Comparison of ENCODE assay signal across 20 cellular contexts in genomic region chr1:54567961-54568360, GRCh38. TPM values are rescaled to one million over a fixed set of nuclear protein-coding genes. Genes with fewer than 3 reads are reported as not detected.
A peak's percentile ranks its signal among the peaks of the same experiment; 100 is the strongest.
DNase-seq lines count a peak whose midpoint lies in the region; ATAC-seq and TF ChIP-seq lines count a peak whose summit lies in the region.
"Had no signal": no experiment of that assay in that cellular context is flagged by ENCODE, and none has a peak within 500 bp of the region (broad histone marks: within the 10 kb centered on the region; RNA-seq: fewer than 3 reads in every experiment).

No MANE protein-coding gene starts in this region.

- H3K9me3 Mint-ChIP-seq in endodermal cell, result peaks cover 7% of the 10 kb centered on the region
- no peaks in the 10 kb centered on the region for H3K9me3 Mint-ChIP-seq in activated CD4-positive, alpha-beta T cell treated with anti-CD3 and anti-CD28 coated beads, Interleukin-2, amount 10 ng/mL, durations not matched to agents 7 days and 5 days
- H3K9me3 Mint-ChIP-seq: T-helper 1 cell treated with Interleukin-12 subunit alpha and Interleukin-12 subunit beta and Interleukin-4 antibody, amounts not matched to agents 30 μg/mL and 1 μg/mL, for 36 hours had no signal

- no peaks in the 10 kb centered on the region for H3K27me3 Mint-ChIP-seq in endodermal cell (ENCODE audit: insufficient read depth)
- no peaks in the 10 kb centered on the region for H3K27me3 Mint-ChIP-seq in activated CD4-positive, alpha-beta T cell treated with anti-CD3 and anti-CD28 coated beads, Interleukin-2, amount 10 ng/mL, durations not matched to agents 7 days and 5 days

- no peak overlapping the region for H3K9ac ChIP-seq in endodermal cell (ENCODE audit: extremely low read depth, low read length, poor library complexity, severe bottlenecking)
- H3K9ac ChIP-seq: parathyroid adenoma had no signal

- peaks cover 2% of the 10 kb centered on the region for H3K36me3 Mint-ChIP-seq in endodermal cell (ENCODE audit: low read depth)
- H3K36me3 Mint-ChIP-seq in activated CD4-positive, alpha-beta T cell treated with anti-CD3 and anti-CD28 coated beads, Interleukin-2, amount 10 ng/mL, durations not matched to agents 7 days and 5 days (ENCODE audit: low read depth), result no peaks in the 10 kb centered on the region

- H3K4me1 ChIP-seq in endodermal cell (ENCODE audit: control insufficient read depth, insufficient read depth, low read length), result no peaks in the 10 kb centered on the region
- H3K4me1 ChIP-seq in left lung, result peaks cover 0 to 34% of the 10 kb centered on the region in 2 donors
- H3K4me1 ChIP-seq: A549, parathyroid adenoma had no signal

- H3K27ac Mint-ChIP-seq in endodermal cell, result peak overlapping the region; percentile 10
- H3K27ac Mint-ChIP-seq in activated CD4-positive, alpha-beta T cell treated with anti-CD3 and anti-CD28 coated beads, Interleukin-2, amount 10 ng/mL, durations not matched to agents 7 days and 5 days, result no peak overlapping the region
- H3K27ac Mint-ChIP-seq: T-helper 1 cell treated with Interleukin-12 subunit alpha and Interleukin-12 subunit beta and Interleukin-4 antibody, amounts not matched to agents 30 μg/mL and 1 μg/mL, for 36 hours had no signal

- H3K27ac ChIP-seq in endodermal cell (ENCODE audit: low read depth, low read length) (no peak overlapping the region), left lung (no peak overlapping the region)
- H3K27ac ChIP-seq: A549, epithelial cell of prostate, parathyroid adenoma had no signal

- no peak for TF ChIP-seq CTCF in endodermal cell (conservative IDR thresholded peaks at IDR 0.05)
- no peak for TF ChIP-seq CTCF in left lung (IDR thresholded peaks at IDR 0.05)

- peaks cover 21% of the 10 kb centered on the region for H3K4me1 Mint-ChIP-seq in endodermal cell
- H3K4me1 Mint-ChIP-seq in activated CD4-positive, alpha-beta T cell treated with anti-CD3 and anti-CD28 coated beads, Interleukin-2, amount 10 ng/mL, durations not matched to agents 7 days and 5 days, result peaks cover 12% of the 10 kb centered on the region

- H3K9me3 ChIP-seq in endodermal cell (ENCODE audit: control insufficient read depth, low read length), result no peaks in the 10 kb centered on the region
- H3K9me3 ChIP-seq in left lung, result no peaks in the 10 kb centered on the region
- H3K9me3 ChIP-seq: A549, Caco-2, thoracic aorta had no signal

- H3K27me3 ChIP-seq in endodermal cell (ENCODE audit: control insufficient read depth, insufficient read depth, low read length, poor library complexity, severe bottlenecking) (no peaks in the 10 kb centered on the region), left lung (no peaks in the 10 kb centered on the region)

- no peaks in the 10 kb centered on the region for H3K36me3 ChIP-seq in endodermal cell (ENCODE audit: control insufficient read depth, insufficient read depth, low read length)
- no peaks in the 10 kb centered on the region for H3K36me3 ChIP-seq in left lung
- H3K36me3 ChIP-seq: thoracic aorta had no signal

- intact Hi-C loops in Right ventricle myocardium inferior (cut with DNase I) (no loop called here), cardiac septum (cut with DNase I) (no loop called here), left lung (cut with DNase I) (no loop called here)

- H3K4me3 ChIP-seq in endodermal cell (ENCODE audit: low read length), result no peak overlapping the region
- no peak overlapping the region for H3K4me3 ChIP-seq in left lung
- H3K4me3 ChIP-seq: A549, thoracic aorta had no signal

- CTCF ChIA-PET in activated CD4-positive, alpha-beta T cell treated with anti-CD3 and anti-CD28 coated beads, Interleukin-2, amount 10 ng/mL, durations not matched to agents 7 days and 5 days (lab: Charles Lee), result no interaction called here

- TF ChIP-seq POLR2A in GM18505 (IDR thresholded peaks at IDR 0.05; ENCODE audit: borderline replicate concordance, extremely low read depth, insufficient read depth, insufficient read length), result no peak

- 81 to 93% methylated on average over 4 to 5 of the region's 5 CpGs for WGBS in endodermal cell (ENCODE audit: insufficient coverage in 1 of 2, insufficient read length in 1 of 2), 2 experiments

- ATAC-seq in Right ventricle myocardium inferior (peak; percentile 21), left lung (peak; percentile 13), GM18505 (IDR thresholded peaks at IDR 0.05; ENCODE audit: unreplicated experiment) (no peak), GM19035 (IDR thresholded peaks at IDR 0.05; ENCODE audit: unreplicated experiment) (no peak)
- ATAC-seq: A549 had no signal

- no peak overlapping the region for H3K4me3 Mint-ChIP-seq in endodermal cell
- no peak overlapping the region for H3K4me3 Mint-ChIP-seq in activated CD4-positive, alpha-beta T cell treated with anti-CD3 and anti-CD28 coated beads, Interleukin-2, amount 10 ng/mL, durations not matched to agents 7 days and 5 days
- H3K4me3 Mint-ChIP-seq: T-helper 1 cell treated with Interleukin-12 subunit alpha and Interleukin-12 subunit beta and Interleukin-4 antibody, amounts not matched to agents 30 μg/mL and 1 μg/mL, for 36 hours had no signal

- POLR2A ChIA-PET in activated CD4-positive, alpha-beta T cell treated with anti-CD3 and anti-CD28 coated beads, Interleukin-2, amount 10 ng/mL, durations not matched to agents 7 days and 5 days (lab: Charles Lee), result no interaction called here

- DNase-seq in Right ventricle myocardium inferior (ENCODE audit: missing footprints), result no peak
- DNase-seq in cardiac septum (ENCODE audit: low spot score), result no peak
- DNase-seq in endodermal cell, result no peak
- DNase-seq in left lung, result no peak
- no peak for DNase-seq in HK-2 (ENCODE audit: unreplicated experiment)
- DNase-seq in activated CD4-positive, alpha-beta T cell treated with anti-CD3 and anti-CD28 coated beads, Interleukin-2, amount 10 ng/mL, durations not matched to agents 7 days and 5 days, result no peak
- DNase-seq: activated naive CD4-positive, alpha-beta T cell; Caco-2; midbrain; NCI-H1048 had no signal

RNA-seq across cellular contexts. Expression of gene ACOT11, which starts 19.9 kb away (rescaled TPM):
- total RNA-seq in Right ventricle myocardium inferior, result 43.4 TPM
- 44.1 TPM for total RNA-seq in cardiac septum
- total RNA-seq in endodermal cell, result 1 to 10 TPM; 5.6 to 6.0 TPM
- polyA plus RNA-seq in endodermal cell (2013, experiment 1 of 2), result 1.5 TPM
- polyA plus RNA-seq in endodermal cell (2013, experiment 2 of 2), result 1.2 TPM
- 10 to 100 TPM in 1 of 2 donors, 1 to 10 TPM in 1; 8.5 to 10.4 TPM for total RNA-seq in left lung
- 1 to 10 TPM; 1.9 to 2.0 TPM for total RNA-seq in activated CD4-positive, alpha-beta T cell treated with anti-CD3 and anti-CD28 coated beads, Interleukin-2, amount 10 ng/mL, durations not matched to agents 7 days and 5 days
- total RNA-seq: OCI-LY7 had no signal

RNA-seq across cellular contexts. Expression of gene FAM151A, which starts 55.4 kb away (rescaled TPM):
- total RNA-seq in Right ventricle myocardium inferior (1.5 TPM), cardiac septum (0.22 TPM), endodermal cell (not detected), left lung (not detected)
- 0.11 TPM for polyA plus RNA-seq in endodermal cell (2013, experiment 1 of 2)
- not detected for polyA plus RNA-seq in endodermal cell (2013, experiment 2 of 2)
- total RNA-seq in activated CD4-positive, alpha-beta T cell treated with anti-CD3 and anti-CD28 coated beads, Interleukin-2, amount 10 ng/mL, durations not matched to agents 7 days and 5 days, result not detected
- total RNA-seq: activated CD8-positive, alpha-beta memory T cell treated with anti-CD3 and anti-CD28 coated beads for 36 hours; HT-29; OCI-LY7; thoracic aorta had no signal
- polyA plus RNA-seq: A549 had no signal

Comparison
In these comparisons a context has a peak if more than half of its experiments do, and no peak if none do; other contexts are left out.
1. ATAC-seq: peak in Right ventricle myocardium inferior (single experiment) and left lung (single experiment); none in GM18505 (single experiment) and GM19035 (single experiment).